11 cellular contexts compared by ENCODE assay signal in genomic region chr6:41373919-41374617, GRCh38. TPM values are rescaled to one million over a fixed set of nuclear protein-coding genes. Genes with fewer than 3 reads are reported as not detected.
DNase-seq lines count a peak whose midpoint lies in the region; ATAC-seq and TF ChIP-seq lines count a peak whose summit lies in the region.
"Had no signal": no experiment of that assay in that cellular context is flagged by ENCODE, and none has a peak within 500 bp of the region (broad histone marks: within the 10 kb centered on the region; RNA-seq: fewer than 3 reads in every experiment).

No MANE protein-coding gene starts in this region.

- TF ChIP-seq CTCF in 22Rv1 (IDR thresholded peaks at IDR 0.05): peak; percentile 34

- H3K27ac Mint-ChIP-seq in immature natural killer cell: no peak overlapping the region

- peaks cover 31 to 57% (median 47%) of the 10 kb centered on the region in 3 donors for H3K27me3 Mint-ChIP-seq in immature natural killer cell (ENCODE audit: low read depth in 3 of 3)

- H3K27ac ChIP-seq in 22Rv1: no peak overlapping the region

- ATAC-seq in GM19328 (IDR thresholded peaks at IDR 0.05; ENCODE audit: unreplicated experiment): no peak

- H3K4me1 Mint-ChIP-seq in immature natural killer cell: peaks cover 35% of the 10 kb centered on the region in 2 donors

- DNase-seq in ELF-1 (ENCODE audit: low read depth, low spot score) (peak; percentile 71), immature natural killer cell (no peak), SKM-1 (lab: John Stamatoyannopoulos, UW; ENCODE audit: unreplicated experiment) (no peak), SK-N-DZ (ENCODE audit: low spot score) (no peak), NCI-H226 (no peak)
- peak; percentile 24 to 29 for DNase-seq in activated T-cell treated with anti-CD3 and anti-CD28 coated beads, Interleukin-2, amount 50 U/mL, for 48 hours
- DNase-seq: DND-41, MG63 had no signal

- peaks cover 0 to 4% (median 0%) of the 10 kb centered on the region in 3 donors for H3K36me3 Mint-ChIP-seq in immature natural killer cell

- peaks cover 0 to 2% (median 0%) of the 10 kb centered on the region in 6 donors for H3K9me3 Mint-ChIP-seq in immature natural killer cell

- H3K4me3 Mint-ChIP-seq in immature natural killer cell: peak overlapping the region in 3 of 5 donors; percentile 26 to 44 (median 35)

RNA-seq across cellular contexts. Expression of gene NCR2, which starts 38.7 kb away (rescaled TPM):
- under 1 TPM in 2 of 3 donors, not detected in 1; 0.91 to 0.97 TPM for polyA plus RNA-seq in immature natural killer cell
- not detected in 2 replicates for polyA plus RNA-seq in SK-N-DZ (2014; cell fraction: cytosol; rRNA removed)
- polyA plus RNA-seq in SK-N-DZ (2014; cell fraction: nucleus; rRNA removed): not detected in 2 replicates
- polyA plus RNA-seq: urinary bladder had no signal

Comparison
In these comparisons a context has a peak if more than half of its experiments do, and no peak if none do; other contexts are left out.
1. DNase-seq: peak in ELF-1 (single experiment) and activated T-cell treated with anti-CD3 and anti-CD28 coated beads, Interleukin-2, amount 50 U/mL, for 48 hours (2 of 2); none in immature natural killer cell (0 of 3), SKM-1 (single experiment), SK-N-DZ (single experiment) and NCI-H226 (single experiment).